Comparison of ENCODE assay signal across 11 cellular contexts in genomic region chr9:129182625-129183494, GRCh38. TPM values are rescaled to one million over a fixed set of nuclear protein-coding genes. Genes with fewer than 3 reads are reported as not detected.
A peak's percentile ranks its signal among the peaks of the same experiment; 100 is the strongest.
DNase-seq lines count a peak whose midpoint lies in the region; ATAC-seq, FAIRE-seq and TF ChIP-seq lines count a peak whose summit lies in the region.
"Had no signal": no experiment of that assay in that cellular context is flagged by ENCODE, and none has a peak within 500 bp of the region (broad histone marks: within the 10 kb centered on the region; RNA-seq: fewer than 3 reads in every experiment).

No MANE protein-coding gene starts in this region.

- H3K4me2 ChIP-seq in MM.1S (ENCODE audit: low read depth, low read length) (no peak overlapping the region), mesendoderm (ENCODE audit: low read length) (no peak overlapping the region)

- H3K4me1 ChIP-seq in MM.1S (ENCODE audit: low read length) (peaks cover 13% of the 10 kb centered on the region), mesendoderm (ENCODE audit: control insufficient read depth, low read depth, low read length) (peaks cover 3% of the 10 kb centered on the region)

- H3K9ac ChIP-seq in MM.1S (ENCODE audit: low read length) = no peak overlapping the region
- H3K9ac ChIP-seq in mesendoderm (ENCODE audit: low read length) = no peak overlapping the region

- no peaks in the 10 kb centered on the region for H3K79me2 ChIP-seq in MM.1S (ENCODE audit: low read length)
- no peaks in the 10 kb centered on the region for H3K79me2 ChIP-seq in mesendoderm (ENCODE audit: control insufficient read depth, insufficient read depth, low read length)

- no peak overlapping the region for H2AK5ac ChIP-seq in mesendoderm (ENCODE audit: low read length)

- H3K56ac ChIP-seq in mesendoderm (ENCODE audit: low read length) = peak overlapping the region; percentile 67

- H3K9me3 Mint-ChIP-seq in CD4-positive, alpha-beta T cell = no peaks in the 10 kb centered on the region
- no peaks in the 10 kb centered on the region for H3K9me3 Mint-ChIP-seq in activated T-helper 2 cell treated with anti-CD3 and anti-CD28 coated beads, Interferon-gamma antibody, Interleukin-2, Interleukin-4, amounts not matched to agents 10 μg/mL and 5 μg/mL and 100 μg/mL, durations not matched to agents 14 hours and 24 hours and 36 hours

- no peak for ATAC-seq in CD4-positive, alpha-beta T cell (ENCODE audit: poor library complexity)
- ATAC-seq in GM18861 (IDR thresholded peaks at IDR 0.05; ENCODE audit: unreplicated experiment) = no peak

- no CpG with 5 or more reads among the region's 20 CpGs for WGBS in mesendoderm (ENCODE audit: extremely low coverage, insufficient coverage, low lambda C conversion rate)

- DNase-seq in ELF-1 (ENCODE audit: low read depth, low spot score) (peak; percentile 90), MM.1S (no peak), cardiac fibroblast (ENCODE audit: low read depth in 2 of 2) (peak; percentile 40 to 44), mesendoderm (peak; percentile 87), HTR-8/SVneo (ENCODE audit: insufficient read length, low spot score) (no peak)
- no peak for DNase-seq in CD4-positive, alpha-beta T cell
- DNase-seq in activated T-helper 2 cell treated with anti-CD3 and anti-CD28 coated beads, Interferon-gamma antibody, Interleukin-2, Interleukin-4, amounts not matched to agents 10 μg/mL and 5 μg/mL and 100 μg/mL, durations not matched to agents 14 hours and 24 hours and 36 hours (ENCODE audit: low spot score) = no peak
- DNase-seq: effector CD4-positive, alpha-beta T cell; T-helper 9 cell; upper lobe of left lung had no signal

- no peak overlapping the region for H3K27ac ChIP-seq in MM.1S (ENCODE audit: low read length)
- H3K27ac ChIP-seq in mesendoderm (ENCODE audit: low read depth, low read length) = no peak overlapping the region
- H3K27ac ChIP-seq in CD4-positive, alpha-beta T cell (ENCODE audit: low read depth, low read length) = no peak overlapping the region
- H3K27ac ChIP-seq: upper lobe of left lung had no signal

- H3K23ac ChIP-seq in mesendoderm (ENCODE audit: low read length) = no peak overlapping the region

- H3K4me3 Mint-ChIP-seq in CD4-positive, alpha-beta T cell = no peak overlapping the region
- no peak overlapping the region for H3K4me3 Mint-ChIP-seq in activated T-helper 2 cell treated with anti-CD3 and anti-CD28 coated beads, Interferon-gamma antibody, Interleukin-2, Interleukin-4, amounts not matched to agents 10 μg/mL and 5 μg/mL and 100 μg/mL, durations not matched to agents 14 hours and 24 hours and 36 hours (ENCODE audit: low read depth)

- no peak overlapping the region for H2BK15ac ChIP-seq in mesendoderm (replicated peaks; ENCODE audit: low read depth)

- no peak overlapping the region for H4K5ac ChIP-seq in mesendoderm (ENCODE audit: low read length)

- FAIRE-seq in HTR-8/SVneo (lab: Jason Lieb, UNC) = no peak

- CTCF ChIA-PET in CD4-positive, alpha-beta T cell (lab: Charles Lee) = interaction anchor here (0.6 to 1.2 kb wide), 2 partner anchors 9 to 369 kb away, joined by 3 read pairs; no protein-coding TSS in a partner anchor

- no peaks in the 10 kb centered on the region for H3K9me3 ChIP-seq in MM.1S (replicated peaks; ENCODE audit: insufficient read depth, low read length)
- no peaks in the 10 kb centered on the region for H3K9me3 ChIP-seq in CD4-positive, alpha-beta T cell (ENCODE audit: control insufficient read depth, low read length)
- H3K9me3 ChIP-seq: upper lobe of left lung had no signal

- H3K36me3 ChIP-seq in MM.1S (replicated peaks; ENCODE audit: insufficient read depth, low read length) (no peaks in the 10 kb centered on the region), mesendoderm (ENCODE audit: control insufficient read depth, insufficient read depth, low read length) (no peaks in the 10 kb centered on the region)
- H3K36me3 ChIP-seq: upper lobe of left lung had no signal

- H3K27ac Mint-ChIP-seq in CD4-positive, alpha-beta T cell = no peak overlapping the region
- H3K27ac Mint-ChIP-seq in activated T-helper 2 cell treated with anti-CD3 and anti-CD28 coated beads, Interferon-gamma antibody, Interleukin-2, Interleukin-4, amounts not matched to agents 10 μg/mL and 5 μg/mL and 100 μg/mL, durations not matched to agents 14 hours and 24 hours and 36 hours = no peak overlapping the region

- no peaks in the 10 kb centered on the region for H3K9me2 ChIP-seq in MM.1S (replicated peaks; ENCODE audit: insufficient read depth, low read length)

- no peak overlapping the region for H2BK5ac ChIP-seq in mesendoderm (ENCODE audit: low read length)

- H3K4me3 ChIP-seq in MM.1S (ENCODE audit: low read length) (no peak overlapping the region), cardiac fibroblast (replicated peaks in 1 of 2; ENCODE audit: low read depth in 2 of 2, low read length in 2 of 2) (no peak overlapping the region), mesendoderm (ENCODE audit: low read length) (no peak overlapping the region)
- H3K4me3 ChIP-seq: upper lobe of left lung had no signal

- no peaks in the 10 kb centered on the region for H3K79me1 ChIP-seq in mesendoderm (ENCODE audit: low read length)

- TF ChIP-seq CTCF in MM.1S (IDR thresholded peaks at IDR 0.05; ENCODE audit: low read length) (peak; percentile 39), cardiac fibroblast (IDR thresholded peaks at IDR 0.05; ENCODE audit: low read depth, low read length) (peak; percentile 44)
- TF ChIP-seq CTCF in CD4-positive, alpha-beta T cell (IDR thresholded peaks at IDR 0.05) = no peak

- H3F3A ChIP-seq in MM.1S (ENCODE audit: insufficient read depth, low read length) = no peaks in the 10 kb centered on the region

- no peak overlapping the region for H3K18ac ChIP-seq in mesendoderm (ENCODE audit: low read length)

- intact Hi-C loops in CD4-positive, alpha-beta T cell (cut with DNase I, micrococcal nuclease) = no loop called here
- intact Hi-C loops in activated T-helper 2 cell treated with anti-CD3 and anti-CD28 coated beads, Interferon-gamma antibody, Interleukin-2, Interleukin-4, amounts not matched to agents 10 μg/mL and 5 μg/mL and 100 μg/mL, durations not matched to agents 14 hours and 24 hours and 36 hours (cut with micrococcal nuclease) = no loop called here

- no peak overlapping the region for H3K4ac ChIP-seq in mesendoderm (ENCODE audit: low read depth, low read length)

- H3K27me3 Mint-ChIP-seq in CD4-positive, alpha-beta T cell = no peaks in the 10 kb centered on the region
- H3K27me3 Mint-ChIP-seq in activated T-helper 2 cell treated with anti-CD3 and anti-CD28 coated beads, Interferon-gamma antibody, Interleukin-2, Interleukin-4, amounts not matched to agents 10 μg/mL and 5 μg/mL and 100 μg/mL, durations not matched to agents 14 hours and 24 hours and 36 hours (ENCODE audit: low read depth) = no peaks in the 10 kb centered on the region

- no peaks in the 10 kb centered on the region for H4K20me1 ChIP-seq in MM.1S (ENCODE audit: insufficient read depth, low read length)

- no peaks in the 10 kb centered on the region for H3K36me3 Mint-ChIP-seq in CD4-positive, alpha-beta T cell (ENCODE audit: low read depth)
- H3K36me3 Mint-ChIP-seq in activated T-helper 2 cell treated with anti-CD3 and anti-CD28 coated beads, Interferon-gamma antibody, Interleukin-2, Interleukin-4, amounts not matched to agents 10 μg/mL and 5 μg/mL and 100 μg/mL, durations not matched to agents 14 hours and 24 hours and 36 hours (ENCODE audit: low read depth) = no peaks in the 10 kb centered on the region

- H2BK120ac ChIP-seq in mesendoderm (ENCODE audit: low read depth, low read length) = no peak overlapping the region

- H2AFZ ChIP-seq in MM.1S (ENCODE audit: low read length) = no peak overlapping the region

- no peaks in the 10 kb centered on the region for H3K4me1 Mint-ChIP-seq in CD4-positive, alpha-beta T cell (ENCODE audit: low read depth)
- H3K4me1 Mint-ChIP-seq in activated T-helper 2 cell treated with anti-CD3 and anti-CD28 coated beads, Interferon-gamma antibody, Interleukin-2, Interleukin-4, amounts not matched to agents 10 μg/mL and 5 μg/mL and 100 μg/mL, durations not matched to agents 14 hours and 24 hours and 36 hours (ENCODE audit: low read depth) = peaks cover 12% of the 10 kb centered on the region

- no peak overlapping the region for H4K8ac ChIP-seq in mesendoderm (ENCODE audit: low read depth, low read length)

- no peaks in the 10 kb centered on the region for H3K27me3 ChIP-seq in MM.1S (replicated peaks; ENCODE audit: insufficient read depth, low read length)
- H3K27me3 ChIP-seq in mesendoderm (ENCODE audit: insufficient read depth, low read length, poor library complexity) = no peaks in the 10 kb centered on the region
- no peaks in the 10 kb centered on the region for H3K27me3 ChIP-seq in CD4-positive, alpha-beta T cell (ENCODE audit: control insufficient read depth, insufficient read depth, low read length)
- H3K27me3 ChIP-seq: upper lobe of left lung had no signal

- POLR2A ChIA-PET in CD4-positive, alpha-beta T cell (lab: Charles Lee) = interaction anchor here (0.6 kb wide), 1 partner anchor 51 kb away, joined by 3 read pairs; no protein-coding TSS in a partner anchor

RNA-seq across cellular contexts. Expression of gene IER5L, which starts 4.8 kb away (rescaled TPM):
- polyA plus RNA-seq in mesendoderm (2013, experiment 1 of 2) = 0.93 TPM
- 0.76 TPM for polyA plus RNA-seq in mesendoderm (2013, experiment 2 of 2)
- total RNA-seq in CD4-positive, alpha-beta T cell = 1 to 10 TPM; 5.6 to 6.4 TPM
- 8.6 and 9.3 TPM in 2 replicates for total RNA-seq in activated T-helper 2 cell treated with anti-CD3 and anti-CD28 coated beads, Interferon-gamma antibody, Interleukin-2, Interleukin-4, amounts not matched to agents 10 μg/mL and 5 μg/mL and 100 μg/mL, durations not matched to agents 14 hours and 24 hours and 36 hours

Comparison
In these comparisons a context has a peak if more than half of its experiments do, and no peak if none do; other contexts are left out.
1. DNase-seq: peak in ELF-1 (single experiment), cardiac fibroblast (2 of 2) and mesendoderm (single experiment); none in MM.1S (single experiment), CD4-positive, alpha-beta T cell (0 of 10), HTR-8/SVneo (single experiment) and activated T-helper 2 cell treated with anti-CD3 and anti-CD28 coated beads, Interferon-gamma antibody, Interleukin-2, Interleukin-4, amounts not matched to agents 10 μg/mL and 5 μg/mL and 100 μg/mL, durations not matched to agents 14 hours and 24 hours and 36 hours (single experiment).